In the genomic region with DNA sequence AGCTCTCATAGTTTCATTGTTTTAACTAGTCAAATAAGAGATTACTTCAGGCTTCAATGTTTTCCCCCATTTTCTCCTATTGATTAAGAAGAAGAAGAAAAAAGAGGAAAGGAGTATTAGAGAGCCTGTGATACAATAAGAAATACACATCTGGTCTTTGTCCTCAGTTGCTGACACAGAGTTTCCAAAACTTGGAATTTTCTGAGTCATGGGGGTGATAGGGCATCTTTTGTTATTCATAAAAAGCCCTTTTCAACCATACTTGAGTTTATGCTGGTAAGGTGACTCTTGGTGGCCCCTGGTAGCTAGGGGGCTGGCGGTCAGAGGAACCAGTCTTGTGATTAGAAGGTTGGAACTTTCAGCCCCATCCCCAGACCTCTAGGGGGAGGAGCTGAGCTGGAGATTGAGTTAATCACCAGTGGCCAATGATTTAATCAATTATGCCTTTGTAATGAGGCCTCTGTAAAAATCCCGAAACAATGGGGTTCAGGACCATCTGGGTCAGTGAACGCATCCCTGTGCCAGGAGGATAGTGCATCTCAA, we compare ENCODE assay signal across 21 cellular contexts. TPM values are rescaled to one million over a fixed set of nuclear protein-coding genes. Genes with fewer than 3 reads are reported as not detected.
DNase-seq lines count a peak whose midpoint lies in the region; ATAC-seq and TF ChIP-seq lines count a peak whose summit lies in the region.
"Had no signal": no experiment of that assay in that cellular context is flagged by ENCODE, and none has a peak within 500 bp of the region (broad histone marks: within the 10 kb centered on the region; RNA-seq: fewer than 3 reads in every experiment).

No MANE protein-coding gene starts in this region.

- ATAC-seq in IMR-90 (ENCODE audit: low read depth) (no peak), HG02759 (IDR thresholded peaks at IDR 0.05; ENCODE audit: unreplicated experiment) (no peak), HG02885 (IDR thresholded peaks at IDR 0.05; ENCODE audit: poor library complexity, unreplicated experiment) (no peak)
- ATAC-seq: activated T-cell treated with anti-CD3 and anti-CD28 coated beads, Interleukin-2, amount 50 U/mL, for 72 hours; HepG2 had no signal

- no peak overlapping the region for H3K27ac Mint-ChIP-seq in Calu3 (ENCODE audit: unreplicated experiment)
- H3K27ac Mint-ChIP-seq: activated CD4-positive, alpha-beta memory T cell treated with anti-CD3 and anti-CD28 coated beads, Interleukin-2, amount 10 ng/mL, durations not matched to agents 7 days and 5 days; activated T-cell treated with anti-CD3 and anti-CD28 coated beads, Interleukin-2, amount 50 U/mL, for 72 hours had no signal

- H3K4me3 Mint-ChIP-seq in Calu3 (ENCODE audit: low read depth, unreplicated experiment): no peak overlapping the region
- H3K4me3 Mint-ChIP-seq: activated CD4-positive, alpha-beta memory T cell treated with anti-CD3 and anti-CD28 coated beads, Interleukin-2, amount 10 ng/mL, durations not matched to agents 7 days and 5 days; activated T-cell treated with anti-CD3 and anti-CD28 coated beads, Interleukin-2, amount 50 U/mL, for 72 hours had no signal

- dilution Hi-C loops in IMR-90 (cut with HindIII; ENCODE audit: low sequenced_read_pairs, unreplicated experiment): no loop called here

- CTCF ChIA-PET in Calu3 (lab: Charles Lee) (no interaction called here), IMR-90 (lab: Yijun Ruan, JAX) (no interaction called here)

- H3K56ac ChIP-seq in IMR-90 (ENCODE audit: extremely low read depth, insufficient read depth, low read length): no peak overlapping the region

- no peak overlapping the region for H3K4me3 ChIP-seq in IMR-90 (ENCODE audit: insufficient read depth, low read depth, low read length)
- H3K4me3 ChIP-seq in cardiac fibroblast (replicated peaks in 1 of 2; ENCODE audit: low read depth in 2 of 2, low read length in 2 of 2): no peak overlapping the region
- no peak overlapping the region for H3K4me3 ChIP-seq in esophagus squamous epithelium
- H3K4me3 ChIP-seq: Peyer's patch, right lobe of liver, vagina had no signal

- no peaks in the 10 kb centered on the region for H3K27me3 Mint-ChIP-seq in Calu3 (ENCODE audit: unreplicated experiment)

- H2AK9ac ChIP-seq in IMR-90 (replicated peaks; ENCODE audit: low read depth, low read length, poor library complexity): no peak overlapping the region

- TF ChIP-seq POLR2A in IMR-90 (IDR thresholded peaks at IDR 0.05; ENCODE audit: low read depth, low read length) (no peak), esophagus squamous epithelium (IDR thresholded peaks at IDR 0.05) (no peak)

- peak; percentile 27 for TF ChIP-seq CTCF in Calu3 (IDR thresholded peaks at IDR 0.05; ENCODE audit: unreplicated experiment)
- TF ChIP-seq CTCF in IMR-90 (conservative IDR thresholded peaks at IDR 0.05; ENCODE audit: low read depth, low read length): no peak
- TF ChIP-seq CTCF in cardiac fibroblast (IDR thresholded peaks at IDR 0.05; ENCODE audit: low read depth, low read length): no peak
- TF ChIP-seq CTCF in esophagus squamous epithelium (IDR thresholded peaks at IDR 0.05): no peak

- H2BK5ac ChIP-seq in IMR-90 (ENCODE audit: low read depth, low read length, poor library complexity, severe bottlenecking): no peak overlapping the region

- H3K27ac ChIP-seq in IMR-90 (ENCODE audit: insufficient read depth, low read length) (no peak overlapping the region), esophagus squamous epithelium (no peak overlapping the region)
- H3K27ac ChIP-seq: Peyer's patch, right lobe of liver, vagina had no signal

- no peak overlapping the region for H3K4me2 ChIP-seq in IMR-90 (ENCODE audit: low read depth, low read length)

- no peaks in the 10 kb centered on the region for H3K79me1 ChIP-seq in IMR-90 (ENCODE audit: low read depth in 1 of 2, low read length in 2 of 2)

- no peak overlapping the region for H3K4ac ChIP-seq in IMR-90 (ENCODE audit: low read depth, low read length)

- H2AFZ ChIP-seq in IMR-90 (replicated peaks; ENCODE audit: low read length, poor library complexity): no peak overlapping the region

- no peaks in the 10 kb centered on the region for H3K36me3 ChIP-seq in IMR-90 (ENCODE audit: control insufficient read depth, insufficient read depth, low read length)
- no peaks in the 10 kb centered on the region for H3K36me3 ChIP-seq in esophagus squamous epithelium
- H3K36me3 ChIP-seq: Peyer's patch, right lobe of liver, vagina had no signal

- no peak overlapping the region for H3K18ac ChIP-seq in IMR-90 (ENCODE audit: low read depth, low read length)

- H4K91ac ChIP-seq in IMR-90 (ENCODE audit: insufficient read depth, low read depth, low read length): no peak overlapping the region

- no peak overlapping the region for H2BK15ac ChIP-seq in IMR-90 (ENCODE audit: low read depth, low read length)

- BruUV-seq in Calu3 (replicated peaks; lab: Mats Ljungman, UMichigan) (no TSS peak), IMR-90 (replicated peaks; lab: Mats Ljungman, UMichigan) (no TSS peak)

- no peak overlapping the region for H3K9ac ChIP-seq in IMR-90 (ENCODE audit: low read depth, low read length)

- POLR2A ChIA-PET in IMR-90 (lab: Charles Lee; ENCODE audit: unreplicated experiment): interaction anchor here (0.6 kb wide), 1 partner anchor 18 kb away, joined by 4 read pairs; no protein-coding TSS in a partner anchor

- no peaks in the 10 kb centered on the region for H4K20me1 ChIP-seq in IMR-90 (ENCODE audit: insufficient read depth, low read length)

- H3K36me3 Mint-ChIP-seq in Calu3 (ENCODE audit: insufficient read depth, unreplicated experiment): no peaks in the 10 kb centered on the region

- no peaks in the 10 kb centered on the region for H3K4me1 Mint-ChIP-seq in Calu3 (ENCODE audit: low read depth, unreplicated experiment)

- no peaks in the 10 kb centered on the region for H3K9me1 ChIP-seq in IMR-90 (ENCODE audit: insufficient read depth, low read length)

- H3K4me1 ChIP-seq in IMR-90 (ENCODE audit: control insufficient read depth, insufficient read depth, low read length) (no peaks in the 10 kb centered on the region), esophagus squamous epithelium (no peaks in the 10 kb centered on the region)
- H3K4me1 ChIP-seq: Peyer's patch, right lobe of liver, vagina had no signal

- intact Hi-C loops in Calu3 (cut with micrococcal nuclease; ENCODE audit: unreplicated experiment) (loop anchor here (10.0 kb wide), 1 partner anchor 76 kb away; no protein-coding TSS in a partner anchor), IMR-90 (cut with micrococcal nuclease) (no loop called here), esophagus squamous epithelium (cut with DNase I) (no loop called here)

- H2BK120ac ChIP-seq in IMR-90 (ENCODE audit: low read depth, low read length): no peak overlapping the region

- H3K9me3 ChIP-seq in IMR-90 (ENCODE audit: control insufficient read depth, insufficient read depth, low read length) (no peaks in the 10 kb centered on the region; the same call in 1 of the 2 replicates), esophagus squamous epithelium (no peaks in the 10 kb centered on the region)
- H3K9me3 ChIP-seq: Peyer's patch, right lobe of liver, vagina had no signal

- no peak for DNase-seq in Calu3
- DNase-seq in IMR-90: peak; percentile 29
- peak; percentile 51 to 72 for DNase-seq in cardiac fibroblast (ENCODE audit: low read depth in 2 of 2)
- peak; percentile 29 for DNase-seq in iPS-NIHi11 (ENCODE audit: low spot score)
- no peak for DNase-seq in stimulated activated CD4-positive, alpha-beta T cell treated with anti-CD3 and anti-CD28 coated beads, Interleukin-12 subunit alpha, Interleukin-12 subunit beta, amount 100 ng/mL, for 4 hours
- DNase-seq in esophagus squamous epithelium (lab: John Stamatoyannopoulos, UW): no peak
- DNase-seq: activated CD4-positive, alpha-beta memory T cell treated with anti-CD3 and anti-CD28 coated beads, Interleukin-2, amount 10 ng/mL, durations not matched to agents 7 days and 5 days; activated T-cell treated with anti-CD3 and anti-CD28 coated beads, Interleukin-2, amount 50 U/mL, for 72 hours; erythroblast; hypothalamus; NCI-H1048; NCI-H2081 treated with DMSO at 0.1 percent for 48 hours; NCI-H526; Peyer's patch; right lobe of liver; stimulated activated CD4-positive, alpha-beta T cell treated with anti-CD3 and anti-CD28 coated beads, Interleukin-1b, Interleukin-23, amount 100 ng/mL, for 48 hours had no signal

- H4K8ac ChIP-seq in IMR-90 (ENCODE audit: low read depth in 2 of 2, low read length in 2 of 2): no peak overlapping the region

- H3K14ac ChIP-seq in IMR-90 (replicated peaks; ENCODE audit: low read depth, low read length): no peak overlapping the region

- no peak overlapping the region for H2BK20ac ChIP-seq in IMR-90 (ENCODE audit: low read depth, low read length)

- H3K23ac ChIP-seq in IMR-90 (ENCODE audit: low read depth, low read length): no peak overlapping the region

- no peaks in the 10 kb centered on the region for H3K9me3 Mint-ChIP-seq in Calu3 (ENCODE audit: low read depth, unreplicated experiment)

- no peak overlapping the region for H4K5ac ChIP-seq in IMR-90 (ENCODE audit: low read depth, low read length)

- in situ Hi-C loops in IMR-90 (cut with MboI; ENCODE audit: low sequenced_read_pairs): no loop called here

- 93% methylated on average over 2 of the region's 3 CpGs; no CpG with 5 or more reads in 1 of the 2 experiments for WGBS in IMR-90 (ENCODE audit: extremely low coverage in 2 of 2, insufficient read length in 1 of 2), 2 experiments
- 90 to 95% methylated on average over 2 to 3 of the region's 3 CpGs for whole genome bisulfite sequencing in esophagus squamous epithelium, 2 donors

- H2AK5ac ChIP-seq in IMR-90 (ENCODE audit: low read depth, low read length): no peak overlapping the region

- H3K27me3 ChIP-seq in IMR-90 (ENCODE audit: control insufficient read depth, insufficient read depth, low read length) (peaks cover 4% of the 10 kb centered on the region; the same call in 1 of the 2 replicates), esophagus squamous epithelium (peaks cover 0 to 20% (median 0%) of the 10 kb centered on the region in 4 donors)
- H3K27me3 ChIP-seq: Peyer's patch, right lobe of liver, vagina had no signal

- TF ChIP-seq RAD21 in IMR-90 (IDR thresholded peaks at IDR 0.05; ENCODE audit: low read length): no peak

RNA-seq across cellular contexts. Expression of gene KLF18, which starts 28.9 kb away (rescaled TPM):
- total RNA-seq in Calu3 (2022) (not detected in 2 replicates), IMR-90 (2012; rRNA removed) (not detected in 2 replicates), esophagus squamous epithelium (not detected)
- polyA plus RNA-seq in IMR-90 (2012; rRNA removed): not detected in 2 replicates
- not detected in 2 replicates for polyA plus RNA-seq in IMR-90 (2012; cell fraction: cytosol; rRNA removed)
- not detected in 2 replicates for polyA plus RNA-seq in IMR-90 (2012; cell fraction: nucleus; rRNA removed; ENCODE audit: low replicate concordance)
- total RNA-seq: activated CD4-positive, alpha-beta memory T cell treated with anti-CD3 and anti-CD28 coated beads, Interleukin-2, amount 10 ng/mL, durations not matched to agents 7 days and 5 days; activated T-cell treated with anti-CD3 and anti-CD28 coated beads, Interleukin-2, amount 50 U/mL, for 72 hours; HepG2; mononuclear cell; Peyer's patch; right lobe of liver; vagina had no signal
- polyA plus RNA-seq: HepG2 had no signal

RNA-seq across cellular contexts. Expression of gene DMAP1, which starts 42.9 kb away (rescaled TPM):
- total RNA-seq in Calu3 (2022) (40.9 and 42.9 TPM in 2 replicates), IMR-90 (2012; rRNA removed) (18.1 and 22.2 TPM in 2 replicates), esophagus squamous epithelium (10 to 100 TPM; 19.2 to 45.2 (median 22.0) TPM)
- 34.3 and 39.4 TPM in 2 replicates for polyA plus RNA-seq in IMR-90 (2012; rRNA removed)
- polyA plus RNA-seq in IMR-90 (2012; cell fraction: cytosol; rRNA removed): 30.9 and 49.2 TPM in 2 replicates
- polyA plus RNA-seq in IMR-90 (2012; cell fraction: nucleus; rRNA removed; ENCODE audit: low replicate concordance): 124 and 135 TPM in 2 replicates

RNA-seq across cellular contexts. Expression of gene KLF17, which starts 51.7 kb away (rescaled TPM):
- not detected in 2 replicates for total RNA-seq in Calu3 (2022)
- total RNA-seq in IMR-90 (2012; rRNA removed): 0.28 and 0.36 TPM in 2 replicates
- polyA plus RNA-seq in IMR-90 (2012; rRNA removed): 0.14 and 0.17 TPM in 2 replicates
- polyA plus RNA-seq in IMR-90 (2012; cell fraction: cytosol; rRNA removed): 0.05 and 0.08 TPM in 2 replicates
- 0.16 and 0.32 TPM in 2 replicates for polyA plus RNA-seq in IMR-90 (2012; cell fraction: nucleus; rRNA removed; ENCODE audit: low replicate concordance)
- total RNA-seq in esophagus squamous epithelium: under 1 TPM in 1 of 4 donors, not detected in 3; 0.19 TPM
- total RNA-seq: activated CD4-positive, alpha-beta memory T cell treated with anti-CD3 and anti-CD28 coated beads, Interleukin-2, amount 10 ng/mL, durations not matched to agents 7 days and 5 days; activated T-cell treated with anti-CD3 and anti-CD28 coated beads, Interleukin-2, amount 50 U/mL, for 72 hours; HepG2; mononuclear cell; Peyer's patch; right lobe of liver had no signal
- polyA plus RNA-seq: HepG2 had no signal

Comparison
In these comparisons a context has a peak if more than half of its experiments do, and no peak if none do; other contexts are left out.
1. DNase-seq: peak in IMR-90 (single experiment), cardiac fibroblast (2 of 2) and iPS-NIHi11 (single experiment); none in Calu3 (single experiment), stimulated activated CD4-positive, alpha-beta T cell treated with anti-CD3 and anti-CD28 coated beads, Interleukin-12 subunit alpha, Interleukin-12 subunit beta, amount 100 ng/mL, for 4 hours (single experiment) and esophagus squamous epithelium (single experiment).